ENCODE assay signal across 24 cellular contexts in genomic region chr7:150791304-150791703, GRCh38. TPM values are rescaled to one million over a fixed set of nuclear protein-coding genes. Genes with fewer than 3 reads are reported as not detected.
"Had no signal": no experiment of that assay in that cellular context is flagged by ENCODE, and none has a peak within 500 bp of the region (broad histone marks: within the 10 kb centered on the region; RNA-seq: fewer than 3 reads in every experiment).

No MANE protein-coding gene starts in this region.

- H3K4me2 ChIP-seq: neural progenitor cell had no signal

- H3K9ac ChIP-seq: neural progenitor cell had no signal

- H3K4me3 ChIP-seq: colonic mucosa, gastrocnemius medialis, left lung, lower lobe of right lung, neural progenitor cell, ovary, stomach, thoracic aorta had no signal

- H3K4me1 ChIP-seq: neural progenitor cell had no signal

- H3K4me3 Mint-ChIP-seq: immature natural killer cell, memory B cell, mesothelial cell of epicardium, natural killer cell, neural progenitor cell had no signal

- DNase-seq: colonic mucosa; effector CD4-positive, alpha-beta T cell; gastrocnemius medialis; immature natural killer cell; left lung; lower lobe of right lung; natural killer cell; nucleus accumbens; ovary; right cardiac atrium; small intestine; stimulated activated CD4-positive, alpha-beta T cell treated with anti-CD3 and anti-CD28 coated beads, Interleukin-12 subunit alpha, Interleukin-12 subunit beta, amount 100 ng/mL, for 4 hours; stimulated activated naive CD4-positive, alpha-beta T cell; stomach; substantia nigra; trophoblast cell had no signal

- H3K36me3 Mint-ChIP-seq: immature natural killer cell, mesothelial cell of epicardium, natural killer cell, neural progenitor cell had no signal

- H3K36me3 ChIP-seq: colonic mucosa, gastrocnemius medialis, left lung, neural progenitor cell, ovary, thoracic aorta had no signal

- H2AFZ ChIP-seq: neural progenitor cell had no signal

- H3K9me3 Mint-ChIP-seq: immature natural killer cell, memory B cell, mesothelial cell of epicardium, natural killer cell had no signal

- H3K27ac Mint-ChIP-seq: memory B cell, mesothelial cell of epicardium, natural killer cell, neural progenitor cell had no signal

- H3K9me3 ChIP-seq: colonic mucosa, gastrocnemius medialis, left lung, lower lobe of right lung, ovary, thoracic aorta had no signal

- H3K27me3 ChIP-seq: colonic mucosa, gastrocnemius medialis, ovary had no signal

- H3K4me1 Mint-ChIP-seq: immature natural killer cell, natural killer cell, neural progenitor cell had no signal

- FAIRE-seq: keratinocyte, small intestine had no signal

- H3K27ac ChIP-seq: gastrocnemius medialis, left lung, lower lobe of right lung, neural progenitor cell, ovary, thoracic aorta had no signal

RNA-seq across cellular contexts. Expression of gene TMEM176B, which starts 8.9 kb away (rescaled TPM):
- total RNA-seq: dermis microvascular lymphatic vessel endothelial cell, myocyte had no signal
- polyA plus RNA-seq: keratinocyte had no signal

RNA-seq across cellular contexts. Expression of gene TMEM176A, which starts 9.3 kb away (rescaled TPM):
- total RNA-seq: dermis microvascular lymphatic vessel endothelial cell, fibroblast of villous mesenchyme, myocyte had no signal
- polyA plus RNA-seq: keratinocyte had no signal

RNA-seq across cellular contexts. Expression of gene GIMAP5, which starts 54.1 kb away (rescaled TPM):
- total RNA-seq: fibroblast of villous mesenchyme, mesothelial cell of epicardium, myocyte had no signal
- polyA plus RNA-seq: keratinocyte had no signal
